ENCODE assay signal across 1 cellular context in the genomic region with DNA sequence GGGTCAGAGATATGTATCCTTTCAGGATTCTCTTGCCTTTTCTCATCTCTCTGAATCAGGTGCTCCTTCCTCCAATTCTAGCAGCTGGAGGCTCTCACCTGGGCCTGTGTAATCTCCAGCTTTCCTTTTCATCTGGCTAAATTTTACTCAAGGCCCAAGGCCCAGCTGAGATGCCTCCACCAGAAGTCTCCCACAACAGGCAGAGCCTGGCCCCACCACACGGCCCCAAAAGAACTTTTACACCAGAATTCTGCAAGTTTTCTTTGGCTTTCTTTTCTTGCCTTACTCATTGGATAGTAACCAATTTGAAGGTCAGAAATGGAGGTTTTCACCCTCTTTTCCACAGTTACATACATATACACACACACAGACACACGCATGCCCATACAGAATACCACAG.
TF ChIP-seq lines count a peak whose summit lies in the region.

No MANE protein-coding gene starts in this region.

TF ChIP-seq in GM23338, 12 proteins besides CTCF, POLR2A, EP300 and RAD21:
- TF ChIP-seq, protein P1, sequence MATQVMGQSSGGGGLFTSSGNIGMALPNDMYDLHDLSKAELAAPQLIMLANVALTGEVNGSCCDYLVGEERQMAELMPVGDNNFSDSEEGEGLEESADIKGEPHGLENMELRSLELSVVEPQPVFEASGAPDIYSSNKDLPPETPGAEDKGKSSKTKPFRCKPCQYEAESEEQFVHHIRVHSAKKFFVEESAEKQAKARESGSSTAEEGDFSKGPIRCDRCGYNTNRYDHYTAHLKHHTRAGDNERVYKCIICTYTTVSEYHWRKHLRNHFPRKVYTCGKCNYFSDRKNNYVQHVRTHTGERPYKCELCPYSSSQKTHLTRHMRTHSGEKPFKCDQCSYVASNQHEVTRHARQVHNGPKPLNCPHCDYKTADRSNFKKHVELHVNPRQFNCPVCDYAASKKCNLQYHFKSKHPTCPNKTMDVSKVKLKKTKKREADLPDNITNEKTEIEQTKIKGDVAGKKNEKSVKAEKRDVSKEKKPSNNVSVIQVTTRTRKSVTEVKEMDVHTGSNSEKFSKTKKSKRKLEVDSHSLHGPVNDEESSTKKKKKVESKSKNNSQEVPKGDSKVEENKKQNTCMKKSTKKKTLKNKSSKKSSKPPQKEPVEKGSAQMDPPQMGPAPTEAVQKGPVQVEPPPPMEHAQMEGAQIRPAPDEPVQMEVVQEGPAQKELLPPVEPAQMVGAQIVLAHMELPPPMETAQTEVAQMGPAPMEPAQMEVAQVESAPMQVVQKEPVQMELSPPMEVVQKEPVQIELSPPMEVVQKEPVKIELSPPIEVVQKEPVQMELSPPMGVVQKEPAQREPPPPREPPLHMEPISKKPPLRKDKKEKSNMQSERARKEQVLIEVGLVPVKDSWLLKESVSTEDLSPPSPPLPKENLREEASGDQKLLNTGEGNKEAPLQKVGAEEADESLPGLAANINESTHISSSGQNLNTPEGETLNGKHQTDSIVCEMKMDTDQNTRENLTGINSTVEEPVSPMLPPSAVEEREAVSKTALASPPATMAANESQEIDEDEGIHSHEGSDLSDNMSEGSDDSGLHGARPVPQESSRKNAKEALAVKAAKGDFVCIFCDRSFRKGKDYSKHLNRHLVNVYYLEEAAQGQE (IDR thresholded peaks at IDR 0.05; ENCODE audit: unreplicated experiment): no peak
- TF ChIP-seq JUNB (IDR thresholded peaks at IDR 0.05; ENCODE audit: unreplicated experiment) (no peak), NANOG (IDR thresholded peaks at IDR 0.05; ENCODE audit: borderline replicate concordance) (no peak), ZNF114 (CRISPR knock-in tag; IDR thresholded peaks at IDR 0.05) (no peak), POLR2AphosphoS5 (IDR thresholded peaks at IDR 0.05; ENCODE audit: low read depth) (no peak), EZH2phosphoT487 (IDR thresholded peaks at IDR 0.05; ENCODE audit: unreplicated experiment) (no peak), STAT1 (IDR thresholded peaks at IDR 0.05; ENCODE audit: unreplicated experiment) (no peak)
- TF ChIP-seq, protein P2, sequence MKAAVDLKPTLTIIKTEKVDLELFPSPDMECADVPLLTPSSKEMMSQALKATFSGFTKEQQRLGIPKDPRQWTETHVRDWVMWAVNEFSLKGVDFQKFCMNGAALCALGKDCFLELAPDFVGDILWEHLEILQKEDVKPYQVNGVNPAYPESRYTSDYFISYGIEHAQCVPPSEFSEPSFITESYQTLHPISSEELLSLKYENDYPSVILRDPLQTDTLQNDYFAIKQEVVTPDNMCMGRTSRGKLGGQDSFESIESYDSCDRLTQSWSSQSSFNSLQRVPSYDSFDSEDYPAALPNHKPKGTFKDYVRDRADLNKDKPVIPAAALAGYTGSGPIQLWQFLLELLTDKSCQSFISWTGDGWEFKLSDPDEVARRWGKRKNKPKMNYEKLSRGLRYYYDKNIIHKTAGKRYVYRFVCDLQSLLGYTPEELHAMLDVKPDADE (IDR thresholded peaks at IDR 0.05): no peak
